ENCODE assay signal across 13 cellular contexts in genomic region chr10:69326692-69327091, GRCh38. TPM values are rescaled to one million over a fixed set of nuclear protein-coding genes. Genes with fewer than 3 reads are reported as not detected.
DNase-seq lines count a peak whose midpoint lies in the region; ATAC-seq, FAIRE-seq and TF ChIP-seq lines count a peak whose summit lies in the region.
"Had no signal": no experiment of that assay in that cellular context is flagged by ENCODE, and none has a peak within 500 bp of the region (broad histone marks: within the 10 kb centered on the region; RNA-seq: fewer than 3 reads in every experiment).

No MANE protein-coding gene starts in this region.

- peaks cover 8% of the 10 kb centered on the region for H3K9me1 ChIP-seq in K562 (ENCODE audit: control insufficient read depth, insufficient read depth, low read length)

- H3F3A ChIP-seq in DOHH2 (ENCODE audit: control insufficient read depth, insufficient read depth): peaks cover 5% of the 10 kb centered on the region; the same call in 1 of the 2 replicates

- H3K27ac ChIP-seq in 22Rv1 (peak overlapping the region; percentile 74), DOHH2 (ENCODE audit: low read depth, low read length) (no peak overlapping the region), K562 (ENCODE audit: extremely low read depth, low read depth, low read length) (peak overlapping the region; percentile 26; the same call in 1 of the 3 replicates), muscle layer of colon (ENCODE audit: low read depth, low read length) (peak overlapping the region; percentile 21)
- H3K27ac ChIP-seq: testis had no signal

- whole genome bisulfite sequencing in K562 (ENCODE audit: insufficient coverage, low coverage, missing lambda C conversion rate): 62% methylated on average over 2 of the region's 3 CpGs

- H3K79me2 ChIP-seq in DOHH2 (ENCODE audit: control insufficient read depth, low read length) (peaks cover 97% of the 10 kb centered on the region), K562 (ENCODE audit: control insufficient read depth, insufficient read depth, low read length) (peaks cover 98% of the 10 kb centered on the region)

- H3K9ac ChIP-seq in K562 (ENCODE audit: insufficient read depth in 1 of 2, low read depth in 2 of 2, low read length in 2 of 2) (no peak overlapping the region), muscle layer of colon (ENCODE audit: low read length) (no peak overlapping the region)
- H3K9ac ChIP-seq: SK-N-SH had no signal

- no peaks in the 10 kb centered on the region for H3K9me2 ChIP-seq in DOHH2 (replicated peaks; ENCODE audit: control insufficient read depth, low read length)
- H3K9me2 ChIP-seq: SK-N-SH had no signal

- in situ Hi-C loops in K562 (cut with MboI): no loop called here

- FAIRE-seq in K562 (lab: Jason Lieb, UNC): no peak

- intact Hi-C loops in K562 (cut with micrococcal nuclease): no loop called here

- H2AFZ ChIP-seq in K562 (ENCODE audit: low read depth, low read length): no peak overlapping the region

- TF ChIP-seq EP300 in K562 (IDR thresholded peaks at IDR 0.05; ENCODE audit: low read length): no peak

- H3K4me3 ChIP-seq in DOHH2 (ENCODE audit: low read length) (no peak overlapping the region), K562 (no peak overlapping the region), muscle layer of colon (ENCODE audit: low read depth in 1 of 2, low read length in 2 of 2) (no peak overlapping the region)
- H3K4me3 ChIP-seq: ovary, testis had no signal

- H3K27me3 ChIP-seq in DOHH2 (ENCODE audit: control insufficient read depth, low read length) (no peaks in the 10 kb centered on the region), K562 (ENCODE audit: control insufficient read depth in 2 of 2, insufficient read depth in 2 of 2, low read length in 2 of 2) (no peaks in the 10 kb centered on the region), muscle layer of colon (ENCODE audit: control insufficient read depth in 1 of 2, insufficient read depth in 2 of 2, low read length in 2 of 2) (no peaks in the 10 kb centered on the region)
- H3K27me3 ChIP-seq: ovary, testis had no signal

- no peak for ATAC-seq in K562

- H3K36me3 ChIP-seq in DOHH2 (ENCODE audit: control insufficient read depth, low read length): peaks cover 8% of the 10 kb centered on the region; the same call in 1 of the 2 replicates
- peaks cover 57% of the 10 kb centered on the region for H3K36me3 ChIP-seq in K562 (ENCODE audit: control insufficient read depth, insufficient read depth, low read length)
- H3K36me3 ChIP-seq in muscle layer of colon (ENCODE audit: insufficient read depth, low read length): no peaks in the 10 kb centered on the region
- H3K36me3 ChIP-seq: ovary had no signal

- H3K4me2 ChIP-seq in DOHH2 (ENCODE audit: low read length) (peak overlapping the region; percentile 74), K562 (ENCODE audit: insufficient read depth, low read length) (no peak overlapping the region)
- H3K4me2 ChIP-seq: SK-N-SH had no signal

- peaks cover 30% of the 10 kb centered on the region for H3K4me1 ChIP-seq in DOHH2 (ENCODE audit: control insufficient read depth, low read length)
- peaks cover 21 to 42% of the 10 kb centered on the region in 2 experiments for H3K4me1 ChIP-seq in K562 (replicated peaks in 1 of 2; ENCODE audit: control insufficient read depth in 2 of 2, insufficient read depth in 2 of 2, low read length in 2 of 2)
- H3K4me1 ChIP-seq in muscle layer of colon (ENCODE audit: insufficient read depth, low read length): peaks cover 40% of the 10 kb centered on the region
- H3K4me1 ChIP-seq: testis had no signal

- no peak for TF ChIP-seq RAD21 in K562 (CRISPR knock-in tag; conservative IDR thresholded peaks at IDR 0.05 in 1 of 2, IDR thresholded peaks at IDR 0.05 in 1 of 2)

- H4K20me1 ChIP-seq in DOHH2 (ENCODE audit: control insufficient read depth, insufficient read depth, low read depth, low read length) (no peaks in the 10 kb centered on the region), K562 (replicated peaks; ENCODE audit: control insufficient read depth, insufficient read depth, low read length) (peaks cover 40% of the 10 kb centered on the region)

- no peak for TF ChIP-seq POLR2A in K562 (conservative IDR thresholded peaks at IDR 0.05)

- BruUV-seq in K562 (replicated peaks; lab: Mats Ljungman, UMichigan): no TSS peak

- POLR2A ChIA-PET in K562 (lab: Yijun Ruan, JAX): interaction anchor here (0.7 to 3.6 kb wide), 3 partner anchors 9 to 68 kb away, joined by 3 to 47 read pairs (median 7); no protein-coding TSS in a partner anchor

- H3K9me3 ChIP-seq in DOHH2 (ENCODE audit: control insufficient read depth, insufficient read depth, low read length): no peaks in the 10 kb centered on the region
- no peaks in the 10 kb centered on the region for H3K9me3 ChIP-seq in K562 (replicated peaks; ENCODE audit: control insufficient read depth, insufficient read depth, low read depth, low read length)
- H3K9me3 ChIP-seq in muscle layer of colon (ENCODE audit: low read length): no peaks in the 10 kb centered on the region
- H3K9me3 ChIP-seq: ovary, SK-N-SH, testis had no signal

- no peak for DNase-seq in K562 (ENCODE audit: extremely low read depth in 1 of 4, low spot score in 3 of 4)
- DNase-seq in stimulated activated CD4-positive, alpha-beta T cell treated with anti-CD3 and anti-CD28 coated beads, Interleukin-15, amount 100 ng/mL, for 24 hours: no peak
- no peak for DNase-seq in 8988T
- DNase-seq in activated CD4-positive, alpha-beta T cell treated with anti-CD3 and anti-CD28 coated beads for 48 hours: no peak
- no peak for DNase-seq in ureter (ENCODE audit: low spot score)
- DNase-seq: DMS79; ovary; stimulated activated CD4-positive, alpha-beta T cell treated with anti-CD3 and anti-CD28 coated beads, Interleukin-12 subunit alpha, Interleukin-12 subunit beta, amount 100 ng/mL, for 4 hours; testis had no signal

- CTCF ChIA-PET in K562 (lab: Yijun Ruan, JAX; ENCODE audit: low intra/inter-chr PET ratio): no interaction called here

- TF ChIP-seq CTCF in 22Rv1 (IDR thresholded peaks at IDR 0.05) (no peak), DOHH2 (IDR thresholded peaks at IDR 0.05; ENCODE audit: low read depth, low read length, poor library complexity, severe bottlenecking) (no peak), K562 (IDR thresholded peaks at IDR 0.05 in 2 of 3, conservative IDR thresholded peaks at IDR 0.05 in 1 of 3; ENCODE audit: insufficient read depth in 2 of 3, low read depth in 1 of 3, low read length in 3 of 3) (no peak)

TF ChIP-seq in K562, 482 proteins besides CTCF, POLR2A, EP300 and RAD21 (continues in another document):
- TF ChIP-seq FIP1L1 (IDR thresholded peaks at IDR 0.05; ENCODE audit: low read depth, low read length, poor library complexity, severe bottlenecking) (no peak), ZNF3 (CRISPR knock-in tag; IDR thresholded peaks at IDR 0.05) (no peak), ZNF717 (CRISPR knock-in tag; IDR thresholded peaks at IDR 0.05) (no peak), FOXK1 (CRISPR knock-in tag; IDR thresholded peaks at IDR 0.05; ENCODE audit: borderline replicate concordance) (no peak), BCLAF1 (IDR thresholded peaks at IDR 0.05; ENCODE audit: borderline replicate concordance in 1 of 2, control insufficient read depth in 1 of 2, low read depth in 2 of 2, low read length in 1 of 2) (no peak)

RNA-seq across cellular contexts. Expression of gene HK1, which starts 48.4 kb away (rescaled TPM):
- total RNA-seq in K562 (2011; cell fraction: chromatin; rRNA removed; ENCODE audit: low replicate concordance): 146 and 195 TPM in 2 replicates
- total RNA-seq in K562 (2011; cell fraction: nucleolus; rRNA removed): 104 and 109 TPM in 2 replicates
- 111 and 114 TPM in 2 replicates for total RNA-seq in K562 (2011; cell fraction: nucleoplasm; rRNA removed)
- total RNA-seq in K562 (2014; rRNA removed): 309 and 365 TPM in 2 replicates
- 193 and 203 TPM in 2 replicates for total RNA-seq in K562 (2014; rRNA removed; fragmentation: Illumina TruSeq; extraction: Trizol)
- 186 and 188 TPM in 2 replicates for total RNA-seq in K562 (2015; rRNA removed; fragmentation: Illumina TruSeq; extraction: Trizol)
- 369 and 422 TPM in 2 replicates for total RNA-seq in K562 (2021)
- 133 and 176 TPM in 2 replicates for polyA plus RNA-seq in K562 (2011; rRNA removed)
- 163 and 167 TPM in 2 replicates for polyA plus RNA-seq in K562 (2011; cell fraction: cytosol; rRNA removed)
- 84.0 and 115 TPM in 2 replicates for polyA plus RNA-seq in K562 (2011; cell fraction: nucleus; rRNA removed)
- 265 and 370 TPM in 2 replicates for polyA plus RNA-seq in K562 (2012)
- 423 and 444 TPM in 2 replicates for polyA plus RNA-seq in K562 (2014; fragmentation: Illumina TruSeq; extraction: Trizol)
- 10 to 100 TPM; 29.2 to 34.6 TPM for polyA plus RNA-seq in K562 (2014; fragmentation: Nextera tagmentation; extraction: Ambion mirVana)
- 239 and 256 TPM in 2 replicates for polyA plus RNA-seq in K562 (2014; rRNA removed)
- polyA minus RNA-seq in K562 (2011; rRNA and poly(A)+ RNA removed): 362 and 462 TPM in 2 replicates
- polyA minus RNA-seq in K562 (2011; cell fraction: cytosol; rRNA and poly(A)+ RNA removed): 160 and 170 TPM in 2 replicates
- polyA minus RNA-seq in K562 (2011; cell fraction: nucleus; rRNA and poly(A)+ RNA removed): 46.6 and 67.3 TPM in 2 replicates
- 139 TPM for total RNA-seq in ureter
